29 cellular contexts compared by ENCODE assay signal in the genomic region with DNA sequence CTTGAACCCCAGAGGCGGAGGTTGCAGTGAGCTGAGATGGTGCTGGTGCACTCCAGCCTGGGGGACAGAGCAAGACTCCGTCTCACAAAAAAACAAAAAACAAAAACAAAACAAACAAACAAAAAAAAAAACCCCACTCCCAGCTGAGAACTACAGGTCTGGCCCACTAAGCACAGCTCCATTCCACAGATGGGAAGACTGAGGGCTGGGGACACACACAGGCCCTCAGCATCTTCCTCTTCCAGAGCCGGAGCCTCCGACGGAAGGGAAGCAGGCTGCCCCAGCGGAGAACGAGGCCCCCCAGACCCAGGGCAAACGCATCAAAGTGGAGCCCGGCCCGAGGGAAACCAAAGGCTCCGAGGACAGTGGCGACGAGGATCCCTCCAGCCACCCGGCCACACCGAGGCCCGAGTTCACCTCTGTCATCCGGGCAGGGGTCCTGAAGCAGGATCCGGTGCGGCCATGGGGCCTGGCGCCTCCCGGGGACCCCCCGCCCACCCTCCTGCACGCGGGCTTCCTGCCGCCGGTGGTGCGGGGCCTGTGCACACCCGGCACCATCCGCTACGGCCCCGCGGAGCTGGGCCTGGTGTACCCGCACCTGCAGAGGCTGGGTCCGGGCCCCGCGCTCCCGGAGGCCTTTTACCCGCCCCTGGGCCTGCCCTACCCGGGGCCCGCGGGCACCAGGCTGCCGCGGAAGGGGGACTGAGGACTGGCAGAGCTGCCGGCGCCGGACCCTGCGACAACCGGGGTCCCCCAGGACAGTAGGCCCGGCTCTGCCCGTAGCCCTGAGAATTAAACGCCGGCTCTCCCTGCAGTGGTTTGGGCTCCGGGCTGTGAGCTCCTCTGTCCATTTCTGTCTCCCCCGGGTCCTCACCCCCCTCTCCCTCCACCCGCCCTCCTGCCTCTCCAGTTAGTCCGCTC. TPM values are rescaled to one million over a fixed set of nuclear protein-coding genes. Genes with fewer than 3 reads are reported as not detected.
"Had no signal": no experiment of that assay in that cellular context is flagged by ENCODE, and none has a peak within 500 bp of the region (broad histone marks: within the 10 kb centered on the region; RNA-seq: fewer than 3 reads in every experiment).

No MANE protein-coding gene starts in this region.

- H3K27me3 ChIP-seq: ascending aorta, breast epithelium, cardiac muscle cell, colonic mucosa, esophagus muscularis mucosa, foreskin keratinocyte, gastrocnemius medialis had no signal

- DNase-seq: activated CD4-positive, alpha-beta memory T cell treated with anti-CD3 and anti-CD28 coated beads, Interleukin-2, amount 10 ng/mL, durations not matched to agents 7 days and 5 days; activated CD4-positive, alpha-beta T cell treated with anti-CD3 and anti-CD28 coated beads for 1 hour; activated CD4-positive, alpha-beta T cell treated with anti-CD3 and anti-CD28 coated beads for 4 hours; activated CD4-positive, alpha-beta T cell treated with anti-CD3 and anti-CD28 coated beads, Interleukin-2, amount 10 ng/mL, durations not matched to agents 7 days and 5 days; activated CD4-positive, alpha-beta T cell treated with anti-CD3 and anti-CD28 coated beads, Interleukin-2, amount 50 U/mL, for 4 hours; activated CD8-positive, alpha-beta memory T cell treated with anti-CD3 and anti-CD28 coated beads, Interleukin-2, amount 50 U/mL, for 48 hours; activated gamma-delta T cell; activated naive CD4-positive, alpha-beta T cell; activated naive CD4-positive, alpha-beta T cell treated with anti-CD3 and anti-CD28 coated beads, Interleukin-2, amount 10 ng/mL, durations not matched to agents 7 days and 5 days; activated naive CD8-positive, alpha-beta T cell treated with anti-CD3 and anti-CD28 coated beads, Interleukin-2, amount 10 ng/mL, durations not matched to agents 7 days and 5 days; activated T-cell treated with anti-CD3 and anti-CD28 coated beads for 4 hours; activated T-cell treated with anti-CD3 and anti-CD28 coated beads, Interleukin-2, amount 50 U/mL, for 24 hours; activated T-cell treated with anti-CD3 and anti-CD28 coated beads, Interleukin-2, amount 50 U/mL, for 72 hours; central memory CD4-positive, alpha-beta T cell; cerebellar nuclear complex; colonic mucosa; effector CD8-positive, alpha-beta T cell; erythroblast; foreskin keratinocyte; gastrocnemius medialis; glutamatergic neuron; T-helper 2 cell had no signal

- H3K9me3 ChIP-seq: ascending aorta, breast epithelium, colonic mucosa, esophagus muscularis mucosa, gastrocnemius medialis had no signal

- H3K36me3 ChIP-seq: ascending aorta, breast epithelium, cardiac muscle cell, colonic mucosa, gastrocnemius medialis had no signal

- H3K27ac ChIP-seq: ascending aorta, breast epithelium, cardiac muscle cell, colonic mucosa, esophagus muscularis mucosa, foreskin keratinocyte, gastrocnemius medialis had no signal

- ATAC-seq: activated naive CD4-positive, alpha-beta T cell treated with anti-CD3 and anti-CD28 coated beads, Interleukin-2, amount 50 U/mL, for 72 hours; activated T-cell treated with anti-CD3 and anti-CD28 coated beads, Interleukin-2, amount 50 U/mL, for 72 hours; foreskin keratinocyte; gastrocnemius medialis had no signal

- H3K4me1 ChIP-seq: breast epithelium, colonic mucosa had no signal

- H3K4me3 ChIP-seq: ascending aorta, breast epithelium, cardiac muscle cell, colonic mucosa, esophagus muscularis mucosa, gastrocnemius medialis had no signal

RNA-seq across cellular contexts. Expression of a gene that starts 25.6 kb away (rescaled TPM):
- total RNA-seq: activated CD4-positive, alpha-beta T cell treated with anti-CD3 and anti-CD28 coated beads, Interleukin-2, amount 10 ng/mL, durations not matched to agents 7 days and 5 days; ascending aorta; dermis microvascular lymphatic vessel endothelial cell; T-helper 1 cell treated with Interleukin-12 subunit alpha and Interleukin-12 subunit beta and Interleukin-4 antibody, amounts not matched to agents 30 ng/mL and 1 ng/mL, for 36 hours had no signal
